26 cellular contexts compared by ENCODE assay signal in genomic region chr3:48285132-48285531, GRCh38. TPM values are rescaled to one million over a fixed set of nuclear protein-coding genes. Genes with fewer than 3 reads are reported as not detected.
"Had no signal": no experiment of that assay in that cellular context is flagged by ENCODE, and none has a peak within 500 bp of the region (broad histone marks: within the 10 kb centered on the region; RNA-seq: fewer than 3 reads in every experiment).

No MANE protein-coding gene starts in this region.

- H3K4me3 Mint-ChIP-seq: activated CD8-positive, alpha-beta T cell treated with anti-CD3 and anti-CD28 coated beads, Interleukin-2, amount 10 ng/mL, durations not matched to agents 7 days and 5 days; activated naive CD8-positive, alpha-beta T cell treated with anti-CD3 and anti-CD28 coated beads, Interleukin-2, amount 10 ng/mL, durations not matched to agents 7 days and 5 days; natural killer cell treated with Interleukin-12 subunit alpha and Interleukin-12 subunit beta and Interleukin-15 and Interleukin-18, amount 100 ng/mL, for 72 hours; type B pancreatic cell had no signal

- H3K27ac ChIP-seq: ascending aorta, prostate gland had no signal

- DNase-seq: activated CD4-positive, alpha-beta T cell treated with anti-CD3 and anti-CD28 coated beads for 4 hours; activated CD8-positive, alpha-beta memory T cell treated with anti-CD3 and anti-CD28 coated beads, Interleukin-2, amount 50 U/mL, for 4 hours; activated CD8-positive, alpha-beta T cell treated with anti-CD3 and anti-CD28 coated beads, Interleukin-2, amount 10 ng/mL, durations not matched to agents 7 days and 5 days; activated gamma-delta T cell treated with Interleukin-2 at 50 U/mL for 16 hours; activated naive CD8-positive, alpha-beta T cell treated with anti-CD3 and anti-CD28 coated beads, Interleukin-2, amount 10 ng/mL, durations not matched to agents 7 days and 5 days; activated T-cell treated with anti-CD3 and anti-CD28 coated beads, Interleukin-2, amount 50 U/mL, for 48 hours; glutamatergic neuron; hypothalamus; kidney; left ventricle myocardium superior; mesenchymal stem cell; nucleus accumbens; right cardiac atrium; small intestine; stimulated activated CD4-positive, alpha-beta T cell treated with anti-CD3 and anti-CD28 coated beads, Interleukin-4, amount 100 ng/mL, for 4 hours; stimulated activated CD8-positive, alpha-beta memory T cell treated with anti-CD3 and anti-CD28 coated beads, Interleukin-4, amount 100 ng/mL, for 48 hours; stimulated activated naive CD8-positive, alpha-beta T cell treated with anti-CD3 and anti-CD28 coated beads, Interleukin-15, Interleukin-2, amounts not matched to agents 100 U/mL and 50 U/mL, for 24 hours; T-helper 2 cell had no signal

- ATAC-seq: activated CD8-positive, alpha-beta T cell treated with anti-CD3 and anti-CD28 coated beads, Interleukin-2, amount 10 ng/mL, durations not matched to agents 7 days and 5 days; left ventricle myocardium superior; natural killer cell treated with Interleukin-12 subunit alpha and Interleukin-12 subunit beta and Interleukin-15 and Interleukin-18, amount 100 ng/mL, for 72 hours; right cardiac atrium; stimulated activated naive CD8-positive, alpha-beta T cell treated with anti-CD3 and anti-CD28 coated beads, Interleukin-15, Interleukin-2, amounts not matched to agents 100 U/mL and 50 U/mL, for 24 hours had no signal

- H3K27ac Mint-ChIP-seq: activated CD8-positive, alpha-beta T cell treated with anti-CD3 and anti-CD28 coated beads, Interleukin-2, amount 10 ng/mL, durations not matched to agents 7 days and 5 days; activated naive CD8-positive, alpha-beta T cell treated with anti-CD3 and anti-CD28 coated beads, Interleukin-2, amount 10 ng/mL, durations not matched to agents 7 days and 5 days; natural killer cell treated with Interleukin-12 subunit alpha and Interleukin-12 subunit beta and Interleukin-15 and Interleukin-18, amount 100 ng/mL, for 72 hours; type B pancreatic cell had no signal

- H3K9me3 Mint-ChIP-seq: activated naive CD8-positive, alpha-beta T cell treated with anti-CD3 and anti-CD28 coated beads, Interleukin-2, amount 10 ng/mL, durations not matched to agents 7 days and 5 days; natural killer cell treated with Interleukin-12 subunit alpha and Interleukin-12 subunit beta and Interleukin-15 and Interleukin-18, amount 100 ng/mL, for 72 hours had no signal

- H3K27me3 ChIP-seq: ascending aorta had no signal

- H3K4me1 Mint-ChIP-seq: activated naive CD8-positive, alpha-beta T cell treated with anti-CD3 and anti-CD28 coated beads, Interleukin-2, amount 10 ng/mL, durations not matched to agents 7 days and 5 days had no signal

- H3K9me3 ChIP-seq: ascending aorta, prostate gland had no signal

- H3K36me3 ChIP-seq: prostate gland had no signal

- H3K4me3 ChIP-seq: ascending aorta, prostate gland had no signal

- H3K4me1 ChIP-seq: ascending aorta, prostate gland had no signal

- H3K27me3 Mint-ChIP-seq: activated naive CD8-positive, alpha-beta T cell treated with anti-CD3 and anti-CD28 coated beads, Interleukin-2, amount 10 ng/mL, durations not matched to agents 7 days and 5 days; natural killer cell treated with Interleukin-12 subunit alpha and Interleukin-12 subunit beta and Interleukin-15 and Interleukin-18, amount 100 ng/mL, for 72 hours; type B pancreatic cell had no signal

RNA-seq across cellular contexts. Expression of gene SPINK8, which starts 48.3 kb away (rescaled TPM):
- total RNA-seq: activated CD8-positive, alpha-beta T cell treated with anti-CD3 and anti-CD28 coated beads, Interleukin-2, amount 10 ng/mL, durations not matched to agents 7 days and 5 days; activated naive CD8-positive, alpha-beta T cell treated with anti-CD3 and anti-CD28 coated beads, Interleukin-2, amount 10 ng/mL, durations not matched to agents 7 days and 5 days; ascending aorta; chondrocyte; dermis microvascular lymphatic vessel endothelial cell; epithelial cell of proximal tubule; fibroblast of villous mesenchyme; kidney; left ventricle myocardium superior; natural killer cell treated with Interleukin-12 subunit alpha and Interleukin-12 subunit beta and Interleukin-15 and Interleukin-18, amount 100 ng/mL, for 72 hours; right cardiac atrium had no signal
- polyA plus RNA-seq: right cardiac atrium, small intestine had no signal
